In genomic region chr1:63523738-63524137, GRCh38 we compare ENCODE assay signal across 8 cellular contexts. TPM values are rescaled to one million over a fixed set of nuclear protein-coding genes. Genes with fewer than 3 reads are reported as not detected.
DNase-seq lines count a peak whose midpoint lies in the region; ATAC-seq and TF ChIP-seq lines count a peak whose summit lies in the region.

No MANE protein-coding gene starts in this region.

- under 1% methylated on average over 11 of the region's 11 CpGs for WGBS in right lobe of liver (ENCODE audit: insufficient coverage, low coverage, low lambda C conversion rate, missing lambda C conversion rate)
- WGBS in tibial nerve, 2 donors: 0 to 1% methylated on average over 11 of the region's 11 CpGs

- DNase-seq in NCI-H1092 treated with DMSO at 0.1 percent for 48 hours (lab: John Stamatoyannopoulos, UW): peak; percentile 35
- no peak for DNase-seq in NCI-H1092 (lab: John Stamatoyannopoulos, UW)
- DNase-seq in breast epithelium (ENCODE audit: low spot score in 2 of 2): no peak
- DNase-seq in right lobe of liver: no peak
- no peak for DNase-seq in tibial nerve (ENCODE audit: low spot score in 2 of 2)

- no peaks in the 10 kb centered on the region for H3K27me3 ChIP-seq in breast epithelium
- H3K27me3 ChIP-seq in right lobe of liver: no peaks in the 10 kb centered on the region
- no peaks in the 10 kb centered on the region for H3K27me3 ChIP-seq in tibial nerve

- intact Hi-C loops in breast epithelium (cut with DNase I; ENCODE audit: low total_unique reads): no loop called here
- intact Hi-C loops in right lobe of liver (cut with DNase I): no loop called here

- H3K4me1 ChIP-seq in breast epithelium (peaks cover 0 to 3% of the 10 kb centered on the region in 2 donors), right lobe of liver (peaks cover 0 to 17% (median 0%) of the 10 kb centered on the region in 4 donors), tibial nerve (peaks cover 0 to 23% (median 15%) of the 10 kb centered on the region in 4 donors)

- peaks cover 20% of the 10 kb centered on the region; the same call in 1 of the 2 replicates for H3K36me3 ChIP-seq in KOPT-K1 (ENCODE audit: insufficient read depth, low read length)
- no peaks in the 10 kb centered on the region for H3K36me3 ChIP-seq in breast epithelium
- peaks cover 0 to 14% (median 0%) of the 10 kb centered on the region in 4 donors for H3K36me3 ChIP-seq in right lobe of liver
- peaks cover 0 to 13% (median 0%) of the 10 kb centered on the region in 3 donors for H3K36me3 ChIP-seq in tibial nerve

- no peak for TF ChIP-seq POLR2A in breast epithelium (IDR thresholded peaks at IDR 0.05)
- TF ChIP-seq POLR2A in right lobe of liver (IDR thresholded peaks at IDR 0.05): no peak
- no peak for TF ChIP-seq POLR2A in tibial nerve (IDR thresholded peaks at IDR 0.05)

- TF ChIP-seq CTCF in breast epithelium (IDR thresholded peaks at IDR 0.05): no peak
- TF ChIP-seq CTCF in right lobe of liver (IDR thresholded peaks at IDR 0.05): no peak
- no peak for TF ChIP-seq CTCF in tibial nerve (IDR thresholded peaks at IDR 0.05)

- H3K9me3 ChIP-seq in KOPT-K1 (ENCODE audit: insufficient read depth, low read length, poor library complexity, severe bottlenecking) (no peaks in the 10 kb centered on the region), breast epithelium (no peaks in the 10 kb centered on the region), right lobe of liver (no peaks in the 10 kb centered on the region), tibial nerve (no peaks in the 10 kb centered on the region)

- ATAC-seq in GM21619 (IDR thresholded peaks at IDR 0.05; ENCODE audit: unreplicated experiment) (peak; percentile 13), right lobe of liver (peak; percentile 38 to 56 (median 44)), HG03457 (IDR thresholded peaks at IDR 0.05; ENCODE audit: unreplicated experiment) (no peak)

- H3K27ac ChIP-seq in KOPT-K1 (ENCODE audit: low read depth, low read length, poor library complexity, severe bottlenecking): peak overlapping the region; percentile 77
- peak overlapping the region; percentile 94 to 96 for H3K27ac ChIP-seq in breast epithelium
- H3K27ac ChIP-seq in right lobe of liver: peak overlapping the region; percentile 92 to 97 (median 96)
- H3K27ac ChIP-seq in tibial nerve: peak overlapping the region; percentile 69 to 93 (median 86)

- H3K4me3 ChIP-seq in breast epithelium (peak overlapping the region; percentile 70 to 79 (median 71)), right lobe of liver (peak overlapping the region; percentile 56 to 76 (median 72)), tibial nerve (peak overlapping the region; percentile 44 to 82 (median 54))

- TF ChIP-seq EP300 in tibial nerve (IDR thresholded peaks at IDR 0.05): no peak

RNA-seq across cellular contexts. Expression of gene EFCAB7, which starts 0.4 kb away (rescaled TPM):
- 10 to 100 TPM in 2 of 3 donors, 1 to 10 TPM in 1; 5.6 to 15.1 (median 12.5) TPM for total RNA-seq in breast epithelium
- total RNA-seq in right lobe of liver: 1 to 10 TPM in 5 of 6 experiments, under 1 TPM in 1; 0.84 to 3.2 (median 2.3) TPM
- total RNA-seq in tibial nerve: 10 to 100 TPM in 2 of 4 donors, 1 to 10 TPM in 2; 8.2 to 12.2 (median 10.2) TPM

RNA-seq across cellular contexts. Expression of gene ITGB3BP, which starts 0.7 kb away (rescaled TPM):
- total RNA-seq in breast epithelium: 10 to 100 TPM; 11.7 to 29.3 (median 18.4) TPM
- 10 to 100 TPM in 1 of 6 experiments, 1 to 10 TPM in 5; 4.3 to 10.7 (median 7.0) TPM for total RNA-seq in right lobe of liver
- 10 to 100 TPM; 11.5 to 38.0 (median 18.7) TPM for total RNA-seq in tibial nerve
